In the genomic region with DNA sequence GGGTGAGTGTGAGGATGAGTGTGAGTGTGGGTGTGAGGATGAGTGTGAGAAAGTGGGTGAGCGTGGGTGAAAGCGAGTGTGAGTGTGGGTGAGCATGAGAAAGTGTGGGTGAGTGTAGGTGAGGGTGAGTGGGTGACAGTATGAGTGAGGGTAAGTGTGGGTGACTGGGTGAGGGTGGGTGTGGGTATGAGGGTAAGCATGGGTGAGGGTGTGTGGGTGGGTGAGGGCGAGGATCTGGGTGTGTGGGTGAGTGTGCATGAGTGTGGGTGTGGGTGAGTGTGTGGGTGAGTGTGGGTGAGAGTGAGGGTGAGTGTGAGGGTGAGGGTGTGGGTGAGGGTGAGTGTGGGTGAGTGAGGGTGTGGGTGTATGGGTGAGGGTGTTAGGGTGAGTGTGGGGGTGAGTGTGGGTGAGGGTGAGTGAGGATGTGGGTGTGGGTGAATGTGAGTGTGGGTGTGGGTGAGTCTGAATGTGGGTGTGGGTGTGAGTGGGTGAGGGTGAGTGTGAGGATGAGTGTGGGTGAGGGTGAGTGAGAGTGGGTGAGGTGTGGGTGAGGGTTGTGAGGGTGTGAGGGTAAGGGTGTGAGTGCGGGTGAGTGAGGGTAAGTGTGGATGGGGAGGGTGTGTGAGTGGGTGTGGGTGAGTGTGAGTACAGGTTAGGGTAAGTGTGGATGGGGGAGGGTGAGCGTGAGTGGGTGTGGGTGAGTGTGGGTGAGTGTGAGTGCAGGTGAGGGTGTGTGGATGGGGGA, we compare ENCODE assay signal across 2 cellular contexts.
TF ChIP-seq lines count a peak whose summit lies in the region.

No MANE protein-coding gene starts in this region.

TF ChIP-seq in IMR-90, 13 proteins besides CTCF, POLR2A, EP300 and RAD21:
- TF ChIP-seq BHLHE40 (IDR thresholded peaks at IDR 0.05; ENCODE audit: low read depth, low read length) (no peak), MAZ (IDR thresholded peaks at IDR 0.05; ENCODE audit: borderline replicate concordance, low read depth, low read length) (no peak), RCOR1 (IDR thresholded peaks at IDR 0.05; ENCODE audit: insufficient replicate concordance, low read length) (no peak), SMC3 (IDR thresholded peaks at IDR 0.05; ENCODE audit: low read depth, low read length) (no peak), MAFK (IDR thresholded peaks at IDR 0.05; ENCODE audit: low read depth, low read length) (no peak), FOS (IDR thresholded peaks at IDR 0.05; ENCODE audit: low read depth, low read length) (no peak), CHD1 (IDR thresholded peaks at IDR 0.05; ENCODE audit: low read depth, low read length) (no peak), CEBPB (IDR thresholded peaks at IDR 0.05; ENCODE audit: low read depth, low read length) (no peak)
- TF ChIP-seq, protein P1, sequence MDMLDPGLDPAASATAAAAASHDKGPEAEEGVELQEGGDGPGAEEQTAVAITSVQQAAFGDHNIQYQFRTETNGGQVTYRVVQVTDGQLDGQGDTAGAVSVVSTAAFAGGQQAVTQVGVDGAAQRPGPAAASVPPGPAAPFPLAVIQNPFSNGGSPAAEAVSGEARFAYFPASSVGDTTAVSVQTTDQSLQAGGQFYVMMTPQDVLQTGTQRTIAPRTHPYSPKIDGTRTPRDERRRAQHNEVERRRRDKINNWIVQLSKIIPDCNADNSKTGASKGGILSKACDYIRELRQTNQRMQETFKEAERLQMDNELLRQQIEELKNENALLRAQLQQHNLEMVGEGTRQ (IDR thresholded peaks at IDR 0.05; ENCODE audit: low read depth, low read length) = no peak
- TF ChIP-seq, protein P2, sequence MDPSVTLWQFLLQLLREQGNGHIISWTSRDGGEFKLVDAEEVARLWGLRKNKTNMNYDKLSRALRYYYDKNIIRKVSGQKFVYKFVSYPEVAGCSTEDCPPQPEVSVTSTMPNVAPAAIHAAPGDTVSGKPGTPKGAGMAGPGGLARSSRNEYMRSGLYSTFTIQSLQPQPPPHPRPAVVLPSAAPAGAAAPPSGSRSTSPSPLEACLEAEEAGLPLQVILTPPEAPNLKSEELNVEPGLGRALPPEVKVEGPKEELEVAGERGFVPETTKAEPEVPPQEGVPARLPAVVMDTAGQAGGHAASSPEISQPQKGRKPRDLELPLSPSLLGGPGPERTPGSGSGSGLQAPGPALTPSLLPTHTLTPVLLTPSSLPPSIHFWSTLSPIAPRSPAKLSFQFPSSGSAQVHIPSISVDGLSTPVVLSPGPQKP (IDR thresholded peaks at IDR 0.05; ENCODE audit: borderline replicate concordance, low read depth, low read length) = no peak

TF ChIP-seq in H1, 55 proteins besides CTCF, POLR2A, EP300 and RAD21:
- TF ChIP-seq CHD2 (IDR thresholded peaks at IDR 0.05; ENCODE audit: low read length) (no peak), ASH2L (IDR thresholded peaks at IDR 0.05; ENCODE audit: low read length) (peak; percentile 75)
